In genomic region chr1:54225986-54226559, GRCh38 we compare ENCODE assay signal across 15 cellular contexts.
"Had no signal": no experiment of that assay in that cellular context is flagged by ENCODE, and none has a peak within 500 bp of the region (broad histone marks: within the 10 kb centered on the region; RNA-seq: fewer than 3 reads in every experiment).

No MANE protein-coding gene starts in this region.

- H3K27ac Mint-ChIP-seq: stimulated activated memory B cell treated with anti-CD40 and anti-IgM and Interleukin-4, amounts not matched to agents 10 μg/mL and 1 μg/mL and 100 μg/mL, for 72 hours had no signal

- H3K9me3 Mint-ChIP-seq: activated T-helper 1 cell treated with anti-CD3 and anti-CD28 coated beads, Interleukin-12 subunit alpha, Interleukin-12 subunit beta, Interleukin-2, Interleukin-4 antibody, amounts not matched to agents 30 ng/mL and 10 ng/mL and 1 ng/mL, durations not matched to agents 14 hours and 24 hours and 36 hours; naive thymus-derived CD8-positive, alpha-beta T cell; stimulated activated memory B cell treated with anti-CD40 and anti-IgM and Interleukin-4, amounts not matched to agents 10 μg/mL and 1 μg/mL and 100 μg/mL, for 72 hours; WTC11 had no signal

- H3K9me3 ChIP-seq: ascending aorta, gastroesophageal sphincter, pancreas, tibial artery had no signal

- H3K4me3 ChIP-seq: ascending aorta, gastroesophageal sphincter, hepatocyte, pancreas, tibial artery had no signal

- H3K27ac ChIP-seq: gastroesophageal sphincter, hepatocyte, pancreas had no signal

- H3K27me3 Mint-ChIP-seq: naive thymus-derived CD8-positive, alpha-beta T cell; stimulated activated memory B cell treated with anti-CD40 and anti-IgM and Interleukin-4, amounts not matched to agents 10 μg/mL and 1 μg/mL and 100 μg/mL, for 72 hours had no signal

- H2AFZ ChIP-seq: hepatocyte had no signal

- H3K4me2 ChIP-seq: hepatocyte had no signal

- H3K79me2 ChIP-seq: hepatocyte had no signal

- H3K27me3 ChIP-seq: ascending aorta, gastroesophageal sphincter, hepatocyte, pancreas, tibial artery had no signal

- H3K4me3 Mint-ChIP-seq: activated CD8-positive, alpha-beta T cell treated with anti-CD3 and anti-CD28 coated beads, Interleukin-2, amount 10 ng/mL, durations not matched to agents 7 days and 5 days; activated T-helper 1 cell treated with anti-CD3 and anti-CD28 coated beads, Interleukin-12 subunit alpha, Interleukin-12 subunit beta, Interleukin-2, Interleukin-4 antibody, amounts not matched to agents 30 ng/mL and 10 ng/mL and 1 ng/mL, durations not matched to agents 14 hours and 24 hours and 36 hours; naive thymus-derived CD8-positive, alpha-beta T cell; stimulated activated memory B cell treated with anti-CD40 and anti-IgM and Interleukin-4, amounts not matched to agents 10 μg/mL and 1 μg/mL and 100 μg/mL, for 72 hours; WTC11 had no signal

- H3K4me1 Mint-ChIP-seq: stimulated activated memory B cell treated with anti-CD40 and anti-IgM and Interleukin-4, amounts not matched to agents 10 μg/mL and 1 μg/mL and 100 μg/mL, for 72 hours had no signal

- DNase-seq: activated CD4-positive, alpha-beta T cell treated with anti-CD3 and anti-CD28 coated beads for 48 hours; activated CD8-positive, alpha-beta memory T cell treated with anti-CD3 and anti-CD28 coated beads, Interleukin-2, amount 50 U/mL, for 4 hours; activated CD8-positive, alpha-beta T cell treated with anti-CD3 and anti-CD28 coated beads, Interleukin-2, amount 10 ng/mL, durations not matched to agents 7 days and 5 days; dermis blood vessel endothelial cell; mammary epithelial cell; naive thymus-derived CD8-positive, alpha-beta T cell; pancreas; T-helper 2 cell; tibial artery had no signal

- H3K36me3 ChIP-seq: pancreas had no signal
